In genomic region chr13:40648040-40648439, GRCh38 we compare ENCODE assay signal across 18 cellular contexts. TPM values are rescaled to one million over a fixed set of nuclear protein-coding genes. Genes with fewer than 3 reads are reported as not detected.
DNase-seq lines count a peak whose midpoint lies in the region; ATAC-seq and TF ChIP-seq lines count a peak whose summit lies in the region.
"Had no signal": no experiment of that assay in that cellular context is flagged by ENCODE, and none has a peak within 500 bp of the region (broad histone marks: within the 10 kb centered on the region; RNA-seq: fewer than 3 reads in every experiment).

No MANE protein-coding gene starts in this region.

- H3K27me3 ChIP-seq in GM23338 (ENCODE audit: insufficient read depth): no peaks in the 10 kb centered on the region
- H3K27me3 ChIP-seq: heart left ventricle, pancreas had no signal

- H3F3A ChIP-seq in GM23338 (replicated peaks; ENCODE audit: low read depth): 0 out of 2 replicates have a peak, but pooled peaks cover 9% of the 10 kb centered on the region

- peaks cover 96% of the 10 kb centered on the region for H3K4me1 Mint-ChIP-seq in GM23338
- H3K4me1 Mint-ChIP-seq in T-helper 17 cell: peaks cover 76% of the 10 kb centered on the region

- H3K9me2 ChIP-seq in GM23338 (ENCODE audit: insufficient read depth): no peaks in the 10 kb centered on the region

- peak overlapping the region; percentile 37 for H3K4me2 ChIP-seq in GM23338

- H3K36me3 Mint-ChIP-seq in GM23338 (ENCODE audit: low read depth) (peaks cover 3% of the 10 kb centered on the region; the same call in 1 of the 3 replicates), T-helper 17 cell (ENCODE audit: low read depth) (no peaks in the 10 kb centered on the region)

- intact Hi-C loops in left colon (cut with DNase I, micrococcal nuclease): no loop called here

- no peaks in the 10 kb centered on the region for H3K9me3 ChIP-seq in T-helper 17 cell (ENCODE audit: control insufficient read depth, low read length, poor library complexity, severe bottlenecking)
- H3K9me3 ChIP-seq: heart left ventricle, pancreas had no signal

- no peak for TF ChIP-seq CTCF in GM23338 (conservative IDR thresholded peaks at IDR 0.05; ENCODE audit: low read depth in 2 of 2)

- no peak overlapping the region for H2AFZ ChIP-seq in GM23338

- H3K4me3 Mint-ChIP-seq in GM23338: no peak overlapping the region
- peak overlapping the region; percentile 25 for H3K4me3 Mint-ChIP-seq in T-helper 17 cell

- H3K27ac ChIP-seq in GM23338 (ENCODE audit: low read depth): peak overlapping the region; percentile 80; the same call in 1 of the 2 replicates
- H3K27ac ChIP-seq: 22Rv1, pancreas had no signal

- DNase-seq in DMS 273 (lab: John Stamatoyannopoulos, UW; ENCODE audit: unreplicated experiment) (peak; percentile 5), DMS 273 treated with DMSO at 0.1 percent for 48 hours (lab: John Stamatoyannopoulos, UW) (no peak), GM23338 (ENCODE audit: low spot score) (no peak), T-helper 17 cell (no peak), left colon (no peak), hepatic stellate cell (ENCODE audit: low spot score) (no peak), NCI-H187 (lab: John Stamatoyannopoulos, UW) (no peak)
- DNase-seq: activated CD4-positive, alpha-beta T cell treated with anti-CD3 and anti-CD28 coated beads, Interleukin-2, amount 50 U/mL, for 4 hours; activated effector memory CD4-positive, alpha-beta T cell treated with Interleukin-2 at 50 U/mL for 16 hours; CD8-positive, alpha-beta memory T cell; heart left ventricle; MV-4-11; NCI-H2081 treated with DMSO at 0.1 percent for 48 hours; NCI-H526; pancreas; trophoblast cell had no signal

- no peak overlapping the region for H3K4me3 ChIP-seq in GM23338
- H3K4me3 ChIP-seq: heart left ventricle, pancreas had no signal

- H3K9me3 Mint-ChIP-seq in GM23338: no peaks in the 10 kb centered on the region
- H3K9me3 Mint-ChIP-seq: CD8-positive, alpha-beta memory T cell had no signal

- H3K27me3 Mint-ChIP-seq in GM23338 (ENCODE audit: insufficient read depth, low read depth, poor library complexity) (peaks cover 23% of the 10 kb centered on the region), T-helper 17 cell (no peaks in the 10 kb centered on the region)
- H3K27me3 Mint-ChIP-seq: CD8-positive, alpha-beta memory T cell had no signal

- ATAC-seq in GM23338: no peak
- no peak for ATAC-seq in T-helper 17 cell
- ATAC-seq in left colon: peak; percentile 68
- ATAC-seq in GM21515 (IDR thresholded peaks at IDR 0.05; ENCODE audit: unreplicated experiment): no peak
- ATAC-seq: heart left ventricle had no signal

- H4K20me1 ChIP-seq in GM23338 (replicated peaks; ENCODE audit: insufficient read depth): peaks cover 20% of the 10 kb centered on the region; the same call in 1 of the 2 replicates

- peaks cover 85% of the 10 kb centered on the region for H3K4me1 ChIP-seq in GM23338 (ENCODE audit: insufficient read depth)

- H3K79me2 ChIP-seq in GM23338 (replicated peaks; ENCODE audit: insufficient read depth): peaks cover 99% of the 10 kb centered on the region

- no peak overlapping the region for H3K27ac Mint-ChIP-seq in GM23338
- H3K27ac Mint-ChIP-seq in T-helper 17 cell: peak overlapping the region; percentile 75

- no peaks in the 10 kb centered on the region for H3K36me3 ChIP-seq in GM23338 (ENCODE audit: insufficient read depth)
- H3K36me3 ChIP-seq: heart left ventricle, pancreas had no signal

TF ChIP-seq in GM23338, 12 proteins besides CTCF, POLR2A, EP300 and RAD21:
- no peak for TF ChIP-seq EZH2phosphoT487 (IDR thresholded peaks at IDR 0.05; ENCODE audit: unreplicated experiment)
TF ChIP-seq in GM23338: peak in this region for 0.

RNA-seq across cellular contexts. Expression of gene FOXO1, which starts 18.4 kb away (rescaled TPM):
- total RNA-seq in GM23338 (2014; rRNA removed; shearing (Covaris generic)): 66.2 and 68.0 TPM in 2 replicates
- 32.1 and 32.4 TPM in 2 replicates for polyA plus RNA-seq in GM23338 (2016; fragmentation: Nextera tagmentation; extraction: Ambion mirVana)
- total RNA-seq in T-helper 17 cell (10 to 100 TPM; 72.9 to 86.1 TPM), left colon (10 to 100 TPM; 31.1 to 33.9 TPM)
